In genomic region chr2:219056896-219057708, GRCh38 we compare ENCODE assay signal across 13 cellular contexts. TPM values are rescaled to one million over a fixed set of nuclear protein-coding genes. Genes with fewer than 3 reads are reported as not detected.
A peak's percentile ranks its signal among the peaks of the same experiment; 100 is the strongest.
DNase-seq lines count a peak whose midpoint lies in the region; ATAC-seq and TF ChIP-seq lines count a peak whose summit lies in the region.
"Had no signal": no experiment of that assay in that cellular context is flagged by ENCODE, and none has a peak within 500 bp of the region (broad histone marks: within the 10 kb centered on the region; RNA-seq: fewer than 3 reads in every experiment).

No MANE protein-coding gene starts in this region.

- H3K27ac ChIP-seq in HUES6 (ENCODE audit: low read depth, low read length) (no peak overlapping the region), esophagus muscularis mucosa (replicated peaks in 1 of 4) (no peak overlapping the region)
- H3K27ac ChIP-seq: BLaER1, upper lobe of right lung had no signal

- no peak overlapping the region for H3K4me3 Mint-ChIP-seq in activated CD8-positive, alpha-beta T cell treated with anti-CD3 and anti-CD28 coated beads for 36 hours
- H3K4me3 Mint-ChIP-seq: mesothelial cell of epicardium had no signal

- CTCF ChIA-PET in activated CD8-positive, alpha-beta T cell treated with anti-CD3 and anti-CD28 coated beads for 36 hours (lab: Charles Lee) = interaction anchor here (0.7 to 24.1 kb wide), 26 partner anchors 8 to 244 kb away, joined by 3 to 431 read pairs (median 5); partner anchors contain the start of gene NHEJ1

- H3K27ac Mint-ChIP-seq in activated CD8-positive, alpha-beta T cell treated with anti-CD3 and anti-CD28 coated beads for 36 hours = no peak overlapping the region
- H3K27ac Mint-ChIP-seq: mesothelial cell of epicardium; stimulated activated memory B cell treated with anti-CD40 and anti-IgM and Interleukin-4, amounts not matched to agents 10 μg/mL and 1 μg/mL and 100 μg/mL, for 72 hours had no signal

- no peak for ATAC-seq in activated CD8-positive, alpha-beta T cell treated with anti-CD3 and anti-CD28 coated beads for 36 hours

- H3K9me3 Mint-ChIP-seq in activated CD8-positive, alpha-beta T cell treated with anti-CD3 and anti-CD28 coated beads for 36 hours = no peaks in the 10 kb centered on the region
- H3K9me3 Mint-ChIP-seq: mesothelial cell of epicardium; stimulated activated memory B cell treated with anti-CD40 and anti-IgM and Interleukin-4, amounts not matched to agents 10 μg/mL and 1 μg/mL and 100 μg/mL, for 72 hours had no signal

- peak; percentile 13 for DNase-seq in G401 (ENCODE audit: low spot score)
- no peak for DNase-seq in esophagus muscularis mucosa (ENCODE audit: extremely low spot score)
- peak; percentile 75 for DNase-seq in posterior vena cava (ENCODE audit: low spot score)
- DNase-seq in SW480 (ENCODE audit: low spot score) = no peak
- DNase-seq in activated CD8-positive, alpha-beta T cell treated with anti-CD3 and anti-CD28 coated beads for 36 hours = no peak
- no peak for DNase-seq in COR-L47 (lab: John Stamatoyannopoulos, UW)

- no peak for TF ChIP-seq POLR2A in esophagus muscularis mucosa (IDR thresholded peaks at IDR 0.05; ENCODE audit: low read depth)

- H3K9me3 ChIP-seq in HUES6 (ENCODE audit: control insufficient read depth, insufficient read depth, low read depth, low read length) = no peaks in the 10 kb centered on the region
- H3K9me3 ChIP-seq in esophagus muscularis mucosa = no peaks in the 10 kb centered on the region
- H3K9me3 ChIP-seq: BLaER1, upper lobe of right lung had no signal

- no peaks in the 10 kb centered on the region for H3K36me3 Mint-ChIP-seq in activated CD8-positive, alpha-beta T cell treated with anti-CD3 and anti-CD28 coated beads for 36 hours (ENCODE audit: low read depth)
- H3K36me3 Mint-ChIP-seq: mesothelial cell of epicardium; stimulated activated memory B cell treated with anti-CD40 and anti-IgM and Interleukin-4, amounts not matched to agents 10 μg/mL and 1 μg/mL and 100 μg/mL, for 72 hours had no signal

- no peak overlapping the region for H3K9ac ChIP-seq in HUES6 (ENCODE audit: low read length)
- H3K9ac ChIP-seq: BLaER1 had no signal

- H3K4me1 ChIP-seq in HUES6 (ENCODE audit: control insufficient read depth, insufficient read depth, low read length) = peaks cover 20% of the 10 kb centered on the region
- peaks cover 38 to 45% (median 43%) of the 10 kb centered on the region in 4 donors for H3K4me1 ChIP-seq in esophagus muscularis mucosa
- H3K4me1 ChIP-seq: BLaER1 had no signal

- TF ChIP-seq CTCF in esophagus muscularis mucosa (IDR thresholded peaks at IDR 0.05) = no peak
- TF ChIP-seq CTCF in activated CD8-positive, alpha-beta T cell treated with anti-CD3 and anti-CD28 coated beads for 36 hours (IDR thresholded peaks at IDR 0.05) = no peak

- peaks cover 52% of the 10 kb centered on the region for H3K27me3 Mint-ChIP-seq in activated CD8-positive, alpha-beta T cell treated with anti-CD3 and anti-CD28 coated beads for 36 hours

- TF ChIP-seq EP300 in esophagus muscularis mucosa (IDR thresholded peaks at IDR 0.05) = no peak

- H3K27me3 ChIP-seq in HUES6 (ENCODE audit: control insufficient read depth, insufficient read depth, low read length) = peaks cover 99% of the 10 kb centered on the region
- H3K27me3 ChIP-seq in esophagus muscularis mucosa = peaks cover 10 to 87% (median 47%) of the 10 kb centered on the region in 4 donors

- no peaks in the 10 kb centered on the region for H3K36me3 ChIP-seq in HUES6 (ENCODE audit: control insufficient read depth, insufficient read depth, low read length)
- H3K36me3 ChIP-seq in esophagus muscularis mucosa = no peaks in the 10 kb centered on the region
- H3K36me3 ChIP-seq: BLaER1, upper lobe of right lung had no signal

- in situ Hi-C loops in G401 (cut with HindIII; ENCODE audit: low sequenced_read_pairs) = no loop called here

- intact Hi-C loops in esophagus muscularis mucosa (cut with DNase I) = loop anchor here (10.0 kb wide), 1 partner anchor 248 kb away; the partner anchor contains the start of gene PTPRN
- intact Hi-C loops in posterior vena cava (cut with DNase I) = no loop called here
- intact Hi-C loops in activated CD8-positive, alpha-beta T cell treated with anti-CD3 and anti-CD28 coated beads for 36 hours (cut with micrococcal nuclease) = loop anchor here (2.0 to 10.0 kb wide), 2 partner anchors 98 to 248 kb away; partner anchors contain the start of gene PTPRN

- no CpG with 5 or more reads among the region's 40 CpGs for WGBS in esophagus muscularis mucosa

- peak overlapping the region; percentile 50 for H3K4me3 ChIP-seq in HUES6 (ENCODE audit: low read depth, low read length)
- H3K4me3 ChIP-seq in esophagus muscularis mucosa = peak overlapping the region in 3 of 4 donors; percentile 3 to 29 (median 25)
- H3K4me3 ChIP-seq: BLaER1 had no signal

- POLR2A ChIA-PET in activated CD8-positive, alpha-beta T cell treated with anti-CD3 and anti-CD28 coated beads for 36 hours (lab: Charles Lee) = interaction anchor here (0.8 to 1.0 kb wide), 2 partner anchors 10 to 102 kb away, joined by 3 read pairs; no protein-coding TSS in a partner anchor

- peaks cover 19% of the 10 kb centered on the region for H3K4me1 Mint-ChIP-seq in activated CD8-positive, alpha-beta T cell treated with anti-CD3 and anti-CD28 coated beads for 36 hours (ENCODE audit: low read depth)

RNA-seq across cellular contexts. Expression of gene IHH, which starts 3.6 kb away (rescaled TPM):
- total RNA-seq in G401 (2014; rRNA removed; shearing (Covaris generic)) = not detected in 2 replicates
- total RNA-seq in esophagus muscularis mucosa (not detected), posterior vena cava (not detected)
- not detected for total RNA-seq in activated CD8-positive, alpha-beta T cell treated with anti-CD3 and anti-CD28 coated beads for 36 hours
- total RNA-seq: fibroblast of villous mesenchyme had no signal

RNA-seq across cellular contexts. Expression of gene CFAP65, which starts 15.8 kb away (rescaled TPM):
- not detected in 2 replicates for total RNA-seq in G401 (2014; rRNA removed; shearing (Covaris generic))
- total RNA-seq in esophagus muscularis mucosa (not detected), posterior vena cava (not detected)
- not detected for total RNA-seq in activated CD8-positive, alpha-beta T cell treated with anti-CD3 and anti-CD28 coated beads for 36 hours
- total RNA-seq: fibroblast of villous mesenchyme; mesothelial cell of epicardium; T-helper 2 cell treated with Interferon-gamma antibody and Interleukin-4, amounts not matched to agents 100 ng/mL and 5 ng/mL, for 36 hours; upper lobe of right lung had no signal

Comparison
In these comparisons a context has a peak if more than half of its experiments do, and no peak if none do; other contexts are left out.
1. DNase-seq: peak in G401 (single experiment) and posterior vena cava (single experiment); none in esophagus muscularis mucosa (single experiment), SW480 (single experiment), activated CD8-positive, alpha-beta T cell treated with anti-CD3 and anti-CD28 coated beads for 36 hours (single experiment) and COR-L47 (single experiment).
2. intact Hi-C loops: an anchor here in esophagus muscularis mucosa (10.0 kb wide) and activated CD8-positive, alpha-beta T cell treated with anti-CD3 and anti-CD28 coated beads for 36 hours (2.0 to 10.0 kb wide); none called in posterior vena cava.